8 cellular contexts compared by ENCODE assay signal in the genomic region with DNA sequence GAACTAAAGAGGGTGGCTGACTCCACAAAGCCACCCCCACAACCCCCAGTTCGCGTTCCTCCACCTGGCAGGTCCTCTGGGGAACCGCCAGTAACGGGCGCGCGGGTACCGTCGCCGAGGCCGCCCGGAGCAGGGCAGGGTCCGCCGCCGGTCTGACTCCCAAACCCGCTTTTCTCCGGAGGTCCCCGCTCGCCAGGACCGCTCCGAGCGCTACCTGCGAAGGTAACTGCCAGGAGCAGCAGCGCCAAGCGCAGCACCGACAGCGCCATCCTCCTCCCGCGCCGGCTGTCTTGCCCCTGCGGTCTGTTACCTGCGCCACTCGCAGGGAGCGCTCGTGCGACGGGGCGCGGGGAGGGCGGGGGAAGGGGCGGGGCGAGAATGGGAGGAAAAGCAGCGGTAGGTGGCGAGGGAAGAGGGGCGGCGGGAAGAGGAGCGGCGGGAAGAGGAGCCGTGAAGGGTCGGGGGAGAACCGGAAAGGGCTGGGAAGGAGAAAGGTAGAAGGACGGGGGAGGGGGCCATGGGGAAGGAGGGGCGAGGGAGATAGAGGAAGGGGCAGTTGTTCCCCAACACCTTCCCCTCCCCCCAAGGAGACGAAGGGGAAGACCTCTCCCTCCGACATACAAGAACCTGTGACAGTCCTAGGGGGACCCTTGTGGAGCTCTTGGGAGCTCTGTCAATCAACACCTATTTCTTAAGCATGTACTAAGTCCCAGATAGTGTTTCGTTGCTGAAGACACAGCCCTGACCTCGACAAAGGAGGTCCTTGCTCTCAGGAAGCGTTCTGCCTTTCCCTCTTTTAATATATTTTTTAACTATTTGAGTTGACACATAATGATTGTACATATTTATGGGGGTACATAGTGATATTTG.
DNase-seq lines count a peak whose midpoint lies in the region; ATAC-seq and TF ChIP-seq lines count a peak whose summit lies in the region.

A gene with protein sequence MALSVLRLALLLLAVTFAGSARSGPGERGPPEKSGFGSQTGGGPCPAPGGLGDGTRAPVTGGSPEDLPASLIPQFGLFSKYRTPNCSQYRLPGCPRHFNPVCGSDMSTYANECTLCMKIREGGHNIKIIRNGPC (minus strand): TSS at position 308 of the 870 bp plus-strand sequence. CDS start 39 bp downstream, at position 269.

- in situ Hi-C loops in GM13977 (cut with MboI; ENCODE audit: low pct_unique_long_range_greater_than_20kb, low sequenced_read_pairs, unreplicated experiment): no loop called here

- DNase-seq in GM13977 (ENCODE audit: low spot score) (peak; percentile 50), iPS-NIHi7 (ENCODE audit: extremely low spot score) (peak; percentile 96), SIG-M5 treated with dmso at 0.1 percent for 504 hours (lab: John Stamatoyannopoulos, UW; ENCODE audit: unreplicated experiment) (no peak)
- DNase-seq in activated naive CD8-positive, alpha-beta T cell treated with anti-CD3 and anti-CD28 coated beads, Interleukin-2, amount 50 U/mL, for 16 hours (ENCODE audit: low read depth, low spot score): peak; percentile 30
- peak; percentile 65 for DNase-seq in stimulated activated CD4-positive, alpha-beta T cell treated with anti-CD3 and anti-CD28 coated beads, Interleukin-4, amount 100 ng/mL, for 24 hours

- ATAC-seq in HG03378 (IDR thresholded peaks at IDR 0.05; ENCODE audit: unreplicated experiment) (peak; percentile 23), SK-N-SH treated with all-trans-retinoic acid at 6 μM for 48 hours (peak; percentile 76), HG02938 (IDR thresholded peaks at IDR 0.05; ENCODE audit: unreplicated experiment) (no peak)

- TF ChIP-seq CTCF in GM13977 (IDR thresholded peaks at IDR 0.05; ENCODE audit: extremely low read depth, insufficient read depth, missing control alignments): peak; percentile 22

TF ChIP-seq in SK-N-SH treated with all-trans-retinoic acid at 6 μM for 48 hours, 23 proteins besides CTCF, POLR2A, EP300 and RAD21:
- TF ChIP-seq ZC3H10 (CRISPR knock-in tag; IDR thresholded peaks at IDR 0.05): no peak
- TF ChIP-seq RARB (CRISPR knock-in tag; IDR thresholded peaks at IDR 0.05): no peak
- TF ChIP-seq OSR1 (CRISPR knock-in tag; IDR thresholded peaks at IDR 0.05): no peak
